9 cellular contexts compared by ENCODE assay signal in genomic region chr2:172098650-172099471, GRCh38. TPM values are rescaled to one million over a fixed set of nuclear protein-coding genes. Genes with fewer than 3 reads are reported as not detected.
DNase-seq lines count a peak whose midpoint lies in the region; ATAC-seq and TF ChIP-seq lines count a peak whose summit lies in the region.
"Had no signal": no experiment of that assay in that cellular context is flagged by ENCODE, and none has a peak within 500 bp of the region (broad histone marks: within the 10 kb centered on the region; RNA-seq: fewer than 3 reads in every experiment).

No MANE protein-coding gene starts in this region.

- H3K27ac ChIP-seq in psoas muscle = no peak overlapping the region
- H3K27ac ChIP-seq: HL-60 had no signal

- TF ChIP-seq CTCF in activated B cell treated with CpG ODN at 0.5 μM for 24 hours (IDR thresholded peaks at IDR 0.05) (no peak), fibroblast of pulmonary artery (IDR thresholded peaks at IDR 0.05; ENCODE audit: low read length, missing control alignments) (no peak), psoas muscle (IDR thresholded peaks at IDR 0.05) (no peak)

- POLR2A ChIA-PET in activated B cell treated with CpG ODN at 0.5 μM for 24 hours (lab: Charles Lee) = interaction anchor here (1.2 kb wide), 1 partner anchor 15 kb away, joined by 4 read pairs; no protein-coding TSS in a partner anchor

- peak overlapping the region; percentile 19 for H3K4me3 Mint-ChIP-seq in activated B cell treated with CpG ODN at 0.5 μM for 24 hours

- no peak overlapping the region for H3K27ac Mint-ChIP-seq in activated B cell treated with CpG ODN at 0.5 μM for 24 hours

- H3K27me3 Mint-ChIP-seq in activated B cell treated with CpG ODN at 0.5 μM for 24 hours = peaks cover 53% of the 10 kb centered on the region

- H3K9me3 ChIP-seq in psoas muscle = no peaks in the 10 kb centered on the region

- 9 to 11% (median 10%) methylated on average over 58 to 61 of the region's 61 CpGs for WGBS in psoas muscle, 3 donors

- H3K27me3 ChIP-seq in H7 (ENCODE audit: control insufficient read depth, insufficient read depth, low read length) = peaks cover 96% of the 10 kb centered on the region
- peaks cover 0 to 100% (median 81%) of the 10 kb centered on the region in 3 donors for H3K27me3 ChIP-seq in psoas muscle (ENCODE audit: insufficient read depth in 3 of 3, low read length in 2 of 3)

- CTCF ChIA-PET in activated B cell treated with CpG ODN at 0.5 μM for 24 hours (lab: Charles Lee) = no interaction called here

- H3K4me3 ChIP-seq in H7 (ENCODE audit: insufficient read depth, low read depth, low read length) (peak overlapping the region; percentile 8; the same call in 1 of the 2 replicates), fibroblast of pulmonary artery (replicated peaks; ENCODE audit: low read depth, low read length) (peak overlapping the region; percentile 47), psoas muscle (peak overlapping the region; percentile 53)

- H3K36me3 Mint-ChIP-seq in activated B cell treated with CpG ODN at 0.5 μM for 24 hours (ENCODE audit: low read depth) = peaks cover 2% of the 10 kb centered on the region

- ATAC-seq in activated B cell treated with CpG ODN at 0.5 μM for 24 hours (ENCODE audit: low read depth) (peak; percentile 14), psoas muscle (peak; percentile 40 to 54 (median 44)), HG03378 (IDR thresholded peaks at IDR 0.05; ENCODE audit: unreplicated experiment) (no peak), GM18873 (IDR thresholded peaks at IDR 0.05; ENCODE audit: low FRiP score, unreplicated experiment) (no peak)

- H3K9me3 Mint-ChIP-seq in activated B cell treated with CpG ODN at 0.5 μM for 24 hours = no peaks in the 10 kb centered on the region

- peaks cover 60% of the 10 kb centered on the region for H3K4me1 Mint-ChIP-seq in activated B cell treated with CpG ODN at 0.5 μM for 24 hours

- no peaks in the 10 kb centered on the region for H3K36me3 ChIP-seq in H7 (replicated peaks; ENCODE audit: control insufficient read depth, insufficient read depth, low read length)
- H3K36me3 ChIP-seq in psoas muscle (ENCODE audit: insufficient read depth in 1 of 2, low read depth in 1 of 2) = no peaks in the 10 kb centered on the region

- peak; percentile 83 for DNase-seq in AG20443 (ENCODE audit: low spot score)
- DNase-seq in H7 = peak; percentile 76
- no peak for DNase-seq in activated B cell treated with CpG ODN at 0.5 μM for 24 hours
- peak; percentile 57 for DNase-seq in fibroblast of pulmonary artery (ENCODE audit: low read depth)
- DNase-seq in psoas muscle = peak; percentile 58 to 68
- no peak for DNase-seq in superior temporal gyrus (ENCODE audit: extremely low spot score)

- intact Hi-C loops in activated B cell treated with CpG ODN at 0.5 μM for 24 hours (cut with micrococcal nuclease) (loop anchor here (5.0 kb wide), 1 partner anchor 328 kb away; the partner anchor contains the start of gene ITGA6), psoas muscle (cut with DNase I) (no loop called here)

- peaks cover 79% of the 10 kb centered on the region for H3K4me1 ChIP-seq in psoas muscle

RNA-seq across cellular contexts. Expression of gene DLX2, which starts 3.8 kb away (rescaled TPM):
- not detected in 2 replicates for total RNA-seq in H7 (2014; rRNA removed; shearing (Covaris generic))
- total RNA-seq in activated B cell treated with CpG ODN at 0.5 μM for 24 hours (0.16 TPM in 1 of 2 replicates, not detected in the other), psoas muscle (not detected)
- not detected for polyA plus RNA-seq in psoas muscle

RNA-seq across cellular contexts. Expression of gene DLX1, which starts 13.6 kb away (rescaled TPM):
- total RNA-seq in H7 (2014; rRNA removed; shearing (Covaris generic)) = 0.26 TPM in 1 of 2 replicates, not detected in the other
- not detected in 2 replicates for total RNA-seq in activated B cell treated with CpG ODN at 0.5 μM for 24 hours
- under 1 TPM in 2 of 4 donors, not detected in 2; 0.17 to 0.28 TPM for total RNA-seq in psoas muscle
- under 1 TPM; 0.03 to 0.15 (median 0.04) TPM for polyA plus RNA-seq in psoas muscle

Comparison
In these comparisons a context has a peak if more than half of its experiments do, and no peak if none do; other contexts are left out.
1. DNase-seq: peak in AG20443 (single experiment), H7 (single experiment), fibroblast of pulmonary artery (single experiment) and psoas muscle (2 of 2); none in activated B cell treated with CpG ODN at 0.5 μM for 24 hours (single experiment) and superior temporal gyrus (single experiment).
2. ATAC-seq: peak in activated B cell treated with CpG ODN at 0.5 μM for 24 hours (single experiment) and psoas muscle (4 of 4); none in HG03378 (single experiment) and GM18873 (single experiment).
3. Peak in every context shown above with its lines, with median percentiles within 50 percentile points of each other: H3K4me3 ChIP-seq.